8 cellular contexts compared by ENCODE assay signal in genomic region chr2:73907840-73908452, GRCh38. TPM values are rescaled to one million over a fixed set of nuclear protein-coding genes. Genes with fewer than 3 reads are reported as not detected.
DNase-seq lines count a peak whose midpoint lies in the region; ATAC-seq and TF ChIP-seq lines count a peak whose summit lies in the region.

No MANE protein-coding gene starts in this region.

- H3K9me3 Mint-ChIP-seq in CD8-positive, alpha-beta T cell: no peaks in the 10 kb centered on the region
- H3K9me3 Mint-ChIP-seq in activated CD8-positive, alpha-beta memory T cell treated with anti-CD3 and anti-CD28 coated beads, Interleukin-2, amount 10 ng/mL, durations not matched to agents 7 days and 5 days (ENCODE audit: low read depth): no peaks in the 10 kb centered on the region

- H3K9me2 ChIP-seq in GM23248 (ENCODE audit: insufficient read depth): no peaks in the 10 kb centered on the region

- H3K27ac ChIP-seq in CD8-positive, alpha-beta T cell (ENCODE audit: low read depth, low read length): no peak overlapping the region
- no peak overlapping the region for H3K27ac ChIP-seq in GM23248

- CTCF ChIA-PET in CD8-positive, alpha-beta T cell (lab: Charles Lee): interaction anchor here (0.6 to 5.4 kb wide), 34 partner anchors 10 to 276 kb away, joined by 3 to 63 read pairs (median 4); partner anchors contain the start of gene BOLA3
- CTCF ChIA-PET in activated CD8-positive, alpha-beta memory T cell treated with anti-CD3 and anti-CD28 coated beads, Interleukin-2, amount 10 ng/mL, durations not matched to agents 7 days and 5 days (lab: Charles Lee): interaction anchor here (0.7 to 2.5 kb wide), 17 partner anchors 10 to 427 kb away, joined by 3 to 22 read pairs (median 5); partner anchors contain the start of gene STAMBP

- no peaks in the 10 kb centered on the region for H3K36me3 Mint-ChIP-seq in CD8-positive, alpha-beta T cell
- no peaks in the 10 kb centered on the region for H3K36me3 Mint-ChIP-seq in activated CD8-positive, alpha-beta memory T cell treated with anti-CD3 and anti-CD28 coated beads, Interleukin-2, amount 10 ng/mL, durations not matched to agents 7 days and 5 days

- no peak overlapping the region for H3K4me2 ChIP-seq in GM23248 (ENCODE audit: unreplicated experiment)

- H3K27me3 ChIP-seq in CD8-positive, alpha-beta T cell (ENCODE audit: insufficient read depth, low read length): no peaks in the 10 kb centered on the region
- H3K27me3 ChIP-seq in GM23248 (replicated peaks; ENCODE audit: insufficient read depth): peaks cover 21% of the 10 kb centered on the region

- DNase-seq in CD8-positive, alpha-beta T cell: peak; percentile 19 to 70 (median 51)
- DNase-seq in GM23248: peak; percentile 54
- DNase-seq in NCI-H2196 treated with DMSO at 0.1 percent for 48 hours (lab: John Stamatoyannopoulos, UW; ENCODE audit: unreplicated experiment): peak; percentile 55
- DNase-seq in activated CD8-positive, alpha-beta memory T cell treated with anti-CD3 and anti-CD28 coated beads, Interleukin-2, amount 10 ng/mL, durations not matched to agents 7 days and 5 days: peak; percentile 74
- peak; percentile 47 to 61 for DNase-seq in foreskin fibroblast
- peak; percentile 48 to 60 for DNase-seq in stimulated activated CD4-positive, alpha-beta T cell treated with anti-CD3 and anti-CD28 coated beads, Interleukin-2, amount 100 ng/mL, for 24 hours
- DNase-seq in COLO829 (ENCODE audit: low spot score): no peak

- H3K9ac ChIP-seq in GM23248: no peak overlapping the region

- WGBS in GM23248 (ENCODE audit: low coverage in 1 of 2, low lambda C conversion rate in 2 of 2, missing lambda C conversion rate in 2 of 2), 2 experiments: 13 to 15% methylated on average over 5 of the region's 5 CpGs

- no peaks in the 10 kb centered on the region for H3K4me1 ChIP-seq in CD8-positive, alpha-beta T cell (ENCODE audit: insufficient read depth, low read length)
- H3K4me1 ChIP-seq in GM23248 (ENCODE audit: insufficient read depth): no peaks in the 10 kb centered on the region

- H3K4me3 ChIP-seq in CD8-positive, alpha-beta T cell (ENCODE audit: low read depth, low read length): no peak overlapping the region
- H3K4me3 ChIP-seq in GM23248 (no peak overlapping the region), foreskin fibroblast (ENCODE audit: low read depth in 1 of 2, low read length in 2 of 2) (no peak overlapping the region)

- no peaks in the 10 kb centered on the region for H4K20me1 ChIP-seq in GM23248 (ENCODE audit: insufficient read depth)

- H3K79me2 ChIP-seq in GM23248 (ENCODE audit: insufficient read depth): no peaks in the 10 kb centered on the region

- H3K4me1 Mint-ChIP-seq in CD8-positive, alpha-beta T cell (ENCODE audit: low read depth): peaks cover 3% of the 10 kb centered on the region
- H3K4me1 Mint-ChIP-seq in activated CD8-positive, alpha-beta memory T cell treated with anti-CD3 and anti-CD28 coated beads, Interleukin-2, amount 10 ng/mL, durations not matched to agents 7 days and 5 days: peaks cover 9% of the 10 kb centered on the region

- H3K9me3 ChIP-seq in CD8-positive, alpha-beta T cell (ENCODE audit: low read length): no peaks in the 10 kb centered on the region
- no peaks in the 10 kb centered on the region for H3K9me3 ChIP-seq in GM23248 (ENCODE audit: low read depth)

- no peaks in the 10 kb centered on the region for H3K36me3 ChIP-seq in CD8-positive, alpha-beta T cell (ENCODE audit: insufficient read depth, low read length)
- no peaks in the 10 kb centered on the region for H3K36me3 ChIP-seq in GM23248 (ENCODE audit: low read depth)

- in situ Hi-C loops in GM23248 (cut with MboI): no loop called here

- H3K27ac Mint-ChIP-seq in CD8-positive, alpha-beta T cell: peak overlapping the region; percentile 7
- H3K27ac Mint-ChIP-seq in activated CD8-positive, alpha-beta memory T cell treated with anti-CD3 and anti-CD28 coated beads, Interleukin-2, amount 10 ng/mL, durations not matched to agents 7 days and 5 days: no peak overlapping the region

- peak; percentile 44 for TF ChIP-seq CTCF in CD8-positive, alpha-beta T cell (IDR thresholded peaks at IDR 0.05)
- peak; percentile 13 for TF ChIP-seq CTCF in foreskin fibroblast (IDR thresholded peaks at IDR 0.05; ENCODE audit: low read depth, low read length)

- H2AFZ ChIP-seq in GM23248: no peak overlapping the region

- intact Hi-C loops in CD8-positive, alpha-beta T cell (cut with DNase I, micrococcal nuclease): loop anchor here (1.0 to 5.0 kb wide), 7 partner anchors 42 to 243 kb away; partner anchors contain the start of gene BOLA3 (in 1 of the 2)

- no peaks in the 10 kb centered on the region for H3K27me3 Mint-ChIP-seq in CD8-positive, alpha-beta T cell (ENCODE audit: low read depth)
- H3K27me3 Mint-ChIP-seq in activated CD8-positive, alpha-beta memory T cell treated with anti-CD3 and anti-CD28 coated beads, Interleukin-2, amount 10 ng/mL, durations not matched to agents 7 days and 5 days: no peaks in the 10 kb centered on the region

- no peak overlapping the region for H3K4me3 Mint-ChIP-seq in CD8-positive, alpha-beta T cell
- H3K4me3 Mint-ChIP-seq in activated CD8-positive, alpha-beta memory T cell treated with anti-CD3 and anti-CD28 coated beads, Interleukin-2, amount 10 ng/mL, durations not matched to agents 7 days and 5 days: no peak overlapping the region

- peak; percentile 90 for ATAC-seq in CD8-positive, alpha-beta T cell
- peak; percentile 89 for ATAC-seq in activated CD8-positive, alpha-beta memory T cell treated with anti-CD3 and anti-CD28 coated beads, Interleukin-2, amount 10 ng/mL, durations not matched to agents 7 days and 5 days
- no peak for ATAC-seq in HG03095 (IDR thresholded peaks at IDR 0.05; ENCODE audit: unreplicated experiment)

- H3F3A ChIP-seq in GM23248 (ENCODE audit: insufficient read depth): peaks cover 6% of the 10 kb centered on the region; the same call in 1 of the 2 replicates

- POLR2A ChIA-PET in CD8-positive, alpha-beta T cell (lab: Charles Lee): interaction anchor here (0.8 to 1.2 kb wide), 3 partner anchors 19 to 240 kb away, joined by 3 to 4 read pairs (median 4); partner anchors contain the start of genes BOLA3 and DGUOK

RNA-seq across cellular contexts. Expression of gene ACTG2, which starts 15.1 kb away (rescaled TPM):
- not detected for total RNA-seq in CD8-positive, alpha-beta T cell
- total RNA-seq in GM23248 (2014; rRNA removed; shearing (Covaris generic)): not detected in 2 replicates
- not detected in 2 replicates for polyA plus RNA-seq in GM23248 (2016; fragmentation: Nextera tagmentation; extraction: Ambion mirVana)
- total RNA-seq in activated CD8-positive, alpha-beta memory T cell treated with anti-CD3 and anti-CD28 coated beads, Interleukin-2, amount 10 ng/mL, durations not matched to agents 7 days and 5 days: not detected

RNA-seq across cellular contexts. Expression of gene DGUOK, which starts 18.7 kb away (rescaled TPM):
- total RNA-seq in CD8-positive, alpha-beta T cell: 10 to 100 TPM; 29.0 to 31.8 TPM
- 50.9 and 59.2 TPM in 2 replicates for total RNA-seq in GM23248 (2014; rRNA removed; shearing (Covaris generic))
- 116 and 126 TPM in 2 replicates for polyA plus RNA-seq in GM23248 (2016; fragmentation: Nextera tagmentation; extraction: Ambion mirVana)
- total RNA-seq in activated CD8-positive, alpha-beta memory T cell treated with anti-CD3 and anti-CD28 coated beads, Interleukin-2, amount 10 ng/mL, durations not matched to agents 7 days and 5 days: 10 to 100 TPM; 65.9 to 75.4 TPM
